Comparison of ENCODE assay signal across 22 cellular contexts in genomic region chr2:11514081-11514730, GRCh38.
"Had no signal": no experiment of that assay in that cellular context is flagged by ENCODE, and none has a peak within 500 bp of the region (broad histone marks: within the 10 kb centered on the region; RNA-seq: fewer than 3 reads in every experiment).

No MANE protein-coding gene starts in this region.

- H3K36me3 ChIP-seq: ascending aorta had no signal

- H3K27me3 ChIP-seq: ascending aorta, body of pancreas had no signal

- H3K9me3 ChIP-seq: ascending aorta, body of pancreas had no signal

- H3K4me1 ChIP-seq: ascending aorta, body of pancreas had no signal

- ATAC-seq: activated CD8-positive, alpha-beta memory T cell treated with anti-CD3 and anti-CD28 coated beads, Interleukin-2, amount 10 ng/mL, durations not matched to agents 7 days and 5 days; activated naive CD4-positive, alpha-beta T cell treated with anti-CD3 and anti-CD28 coated beads, Interleukin-2, amount 50 U/mL, for 72 hours; activated naive CD8-positive, alpha-beta T cell treated with anti-CD3 and anti-CD28 coated beads, Interleukin-2, amount 50 U/mL, for 24 hours; body of pancreas; T-helper 17 cell had no signal

- DNase-seq: activated B cell treated with CpG ODN at 0.5 μM for 24 hours; activated CD4-positive, alpha-beta T cell treated with anti-CD3 and anti-CD28 coated beads for 1 hour; activated CD4-positive, alpha-beta T cell treated with anti-CD3 and anti-CD28 coated beads, Interleukin-2, amount 10 ng/mL, durations not matched to agents 24 days and 14 days; activated CD4-positive, alpha-beta T cell treated with anti-CD3 and anti-CD28 coated beads, Interleukin-2, amount 50 U/mL, for 48 hours; activated CD8-positive, alpha-beta memory T cell treated with anti-CD3 and anti-CD28 coated beads, Interleukin-2, amount 10 ng/mL, durations not matched to agents 7 days and 5 days; activated effector memory CD4-positive, alpha-beta T cell treated with anti-CD3 and anti-CD28 coated beads, Interleukin-2, amount 50 U/mL, for 16 hours; activated naive CD4-positive, alpha-beta T cell treated with Interleukin-2 at 50 U/mL for 16 hours; activated naive CD8-positive, alpha-beta T cell treated with anti-CD3 and anti-CD28 coated beads, Interleukin-2, amount 50 U/mL, for 24 hours; activated T-cell treated with anti-CD3 and anti-CD28 coated beads, Interleukin-2, amount 50 U/mL, for 24 hours; amniotic stem cell; body of pancreas; central memory CD4-positive, alpha-beta T cell; MM.1S; NCI-H1105; NCI-H1436; NCI-H187; NCI-H510A treated with DMSO at 0.1 percent for 48 hours; SIG-M5; T-helper 17 cell; T-helper 9 cell had no signal

- H3K27ac ChIP-seq: ascending aorta, body of pancreas had no signal

- H3K4me3 ChIP-seq: ascending aorta, body of pancreas had no signal
